8 cellular contexts compared by ENCODE assay signal in the genomic region with DNA sequence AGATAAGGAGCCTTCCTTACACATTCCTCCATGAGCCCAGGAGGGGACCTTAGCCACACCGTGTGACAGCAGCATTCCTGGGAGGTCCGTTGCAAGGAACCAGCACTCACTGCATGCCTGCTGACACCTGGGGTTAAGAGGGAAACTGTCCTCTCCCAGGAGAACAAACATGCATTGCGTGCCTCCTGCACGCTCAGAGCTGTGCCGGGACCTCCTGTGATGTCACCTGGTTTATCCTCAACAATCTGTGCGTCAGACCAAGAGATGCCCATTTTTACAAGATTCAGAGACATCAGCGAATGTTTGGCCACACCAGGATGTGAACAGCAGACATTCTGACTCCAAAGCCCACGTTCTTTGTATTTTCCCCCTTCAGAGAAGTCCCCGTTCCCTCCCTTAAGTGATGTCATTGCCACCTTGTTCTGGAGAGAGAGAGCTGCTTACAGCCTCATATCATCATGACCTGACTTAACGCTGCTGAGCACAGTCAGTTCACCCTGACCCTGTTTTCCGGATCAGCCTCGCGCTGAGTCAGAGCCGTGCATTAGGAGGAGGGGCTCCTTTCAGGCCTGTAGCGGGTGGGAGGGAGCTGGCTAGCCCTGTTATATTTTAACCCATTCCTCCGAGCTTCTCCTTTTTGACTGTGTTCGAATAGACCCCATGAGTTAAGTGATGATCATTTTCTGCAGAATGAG. TPM values are rescaled to one million over a fixed set of nuclear protein-coding genes. Genes with fewer than 3 reads are reported as not detected.
DNase-seq lines count a peak whose midpoint lies in the region; ATAC-seq and TF ChIP-seq lines count a peak whose summit lies in the region.

No MANE protein-coding gene starts in this region.

- H3K4me3 Mint-ChIP-seq in glutamatergic neuron (ENCODE audit: unreplicated experiment) = no peak overlapping the region
- H3K4me3 Mint-ChIP-seq in stimulated activated memory B cell treated with anti-CD40 and anti-IgM and Interleukin-4, amounts not matched to agents 10 μg/mL and 1 μg/mL and 100 μg/mL, for 72 hours = no peak overlapping the region

- H3K27ac Mint-ChIP-seq in glutamatergic neuron (ENCODE audit: unreplicated experiment) = peak overlapping the region; percentile 80
- H3K27ac Mint-ChIP-seq in stimulated activated memory B cell treated with anti-CD40 and anti-IgM and Interleukin-4, amounts not matched to agents 10 μg/mL and 1 μg/mL and 100 μg/mL, for 72 hours = peak overlapping the region; percentile 9

- TF ChIP-seq CTCF in BJ (IDR thresholded peaks at IDR 0.05; ENCODE audit: insufficient read depth, low read depth, low read length) = no peak
- no peak for TF ChIP-seq CTCF in glutamatergic neuron (IDR thresholded peaks at IDR 0.05; ENCODE audit: partially characterized antibody, unreplicated experiment)

- H3K27me3 ChIP-seq in BJ (ENCODE audit: control insufficient read depth, insufficient read depth, low read length) = no peaks in the 10 kb centered on the region

- H3K36me3 Mint-ChIP-seq in glutamatergic neuron (ENCODE audit: unreplicated experiment) = no peaks in the 10 kb centered on the region
- H3K36me3 Mint-ChIP-seq in stimulated activated memory B cell treated with anti-CD40 and anti-IgM and Interleukin-4, amounts not matched to agents 10 μg/mL and 1 μg/mL and 100 μg/mL, for 72 hours = peaks cover 19% of the 10 kb centered on the region

- H3K27me3 Mint-ChIP-seq in glutamatergic neuron (ENCODE audit: unreplicated experiment) = peaks cover 5% of the 10 kb centered on the region
- no peaks in the 10 kb centered on the region for H3K27me3 Mint-ChIP-seq in stimulated activated memory B cell treated with anti-CD40 and anti-IgM and Interleukin-4, amounts not matched to agents 10 μg/mL and 1 μg/mL and 100 μg/mL, for 72 hours

- peak; percentile 47 for DNase-seq in BJ (ENCODE audit: low read depth)
- peak; percentile 44 for DNase-seq in activated CD4-positive, alpha-beta T cell treated with anti-CD3 and anti-CD28 coated beads for 48 hours
- peak; percentile 26 for DNase-seq in glutamatergic neuron
- no peak for DNase-seq in cerebellum (ENCODE audit: low spot score)
- DNase-seq in cerebellar nuclear complex (lab: John Stamatoyannopoulos, UW) = no peak

- H3K4me1 Mint-ChIP-seq in glutamatergic neuron (ENCODE audit: low read depth, unreplicated experiment) = peaks cover 4% of the 10 kb centered on the region
- no peaks in the 10 kb centered on the region for H3K4me1 Mint-ChIP-seq in stimulated activated memory B cell treated with anti-CD40 and anti-IgM and Interleukin-4, amounts not matched to agents 10 μg/mL and 1 μg/mL and 100 μg/mL, for 72 hours

- peaks cover 4% of the 10 kb centered on the region for H3K9me3 Mint-ChIP-seq in glutamatergic neuron (ENCODE audit: unreplicated experiment)
- H3K9me3 Mint-ChIP-seq in stimulated activated memory B cell treated with anti-CD40 and anti-IgM and Interleukin-4, amounts not matched to agents 10 μg/mL and 1 μg/mL and 100 μg/mL, for 72 hours = no peaks in the 10 kb centered on the region

- no peak overlapping the region for H3K4me3 ChIP-seq in BJ (ENCODE audit: low read depth, low read length)

- H3K36me3 ChIP-seq in BJ (ENCODE audit: control insufficient read depth, insufficient read depth, low read length) = peaks cover 8% of the 10 kb centered on the region; the same call in 1 of the 2 replicates

- ATAC-seq in HG02938 (IDR thresholded peaks at IDR 0.05; ENCODE audit: unreplicated experiment) = peak; percentile 86
- peak; percentile 57 for ATAC-seq in stimulated activated memory B cell treated with anti-CD40 and anti-IgM and Interleukin-4, amounts not matched to agents 10 μg/mL and 1 μg/mL and 100 μg/mL, for 72 hours
- ATAC-seq in HG02870 (IDR thresholded peaks at IDR 0.05; ENCODE audit: unreplicated experiment) = no peak

- POLR2A ChIA-PET in BJ (lab: Charles Lee) = no interaction called here

- CTCF ChIA-PET in BJ (lab: Yijun Ruan, JAX) = no interaction called here

RNA-seq across cellular contexts. Expression of gene TMEM120B, which starts 36.2 kb away (rescaled TPM):
- polyA plus RNA-seq in BJ (2011; rRNA removed) = 7.3 and 11.4 TPM in 2 replicates
- polyA minus RNA-seq in BJ (2011; rRNA and poly(A)+ RNA removed) = 12.1 and 14.9 TPM in 2 replicates
- total RNA-seq in glutamatergic neuron (ENCODE audit: unreplicated experiment) (205 TPM), cerebellum (13.8 TPM)

RNA-seq across cellular contexts. Expression of gene RHOF, which starts 44.8 kb away (rescaled TPM):
- 2.7 and 3.0 TPM in 2 replicates for polyA plus RNA-seq in BJ (2011; rRNA removed)
- polyA minus RNA-seq in BJ (2011; rRNA and poly(A)+ RNA removed) = 7.6 and 8.2 TPM in 2 replicates
- 31.1 TPM for total RNA-seq in glutamatergic neuron (ENCODE audit: unreplicated experiment)
- 16.5 TPM for total RNA-seq in cerebellum

RNA-seq across cellular contexts. Expression of gene SETD1B, which starts 55.1 kb away (rescaled TPM):
- 0.85 and 0.89 TPM in 2 replicates for polyA plus RNA-seq in BJ (2011; rRNA removed)
- polyA minus RNA-seq in BJ (2011; rRNA and poly(A)+ RNA removed) = 2.0 and 4.1 TPM in 2 replicates
- total RNA-seq in glutamatergic neuron (ENCODE audit: unreplicated experiment) = 35.0 TPM
- 3.8 TPM for total RNA-seq in cerebellum

Comparison
In these comparisons a context has a peak if more than half of its experiments do, and no peak if none do; other contexts are left out.
1. DNase-seq: peak in BJ (single experiment), activated CD4-positive, alpha-beta T cell treated with anti-CD3 and anti-CD28 coated beads for 48 hours (single experiment) and glutamatergic neuron (single experiment); none in cerebellum (single experiment) and cerebellar nuclear complex (0 of 2).
2. RNA of gene TMEM120B, which starts 36.2 kb away (total RNA-seq): 205 TPM in glutamatergic neuron (single experiment); 13.8 TPM in cerebellum (single experiment); every median in the first group is over 10 times any median in the second.